In the genomic region with DNA sequence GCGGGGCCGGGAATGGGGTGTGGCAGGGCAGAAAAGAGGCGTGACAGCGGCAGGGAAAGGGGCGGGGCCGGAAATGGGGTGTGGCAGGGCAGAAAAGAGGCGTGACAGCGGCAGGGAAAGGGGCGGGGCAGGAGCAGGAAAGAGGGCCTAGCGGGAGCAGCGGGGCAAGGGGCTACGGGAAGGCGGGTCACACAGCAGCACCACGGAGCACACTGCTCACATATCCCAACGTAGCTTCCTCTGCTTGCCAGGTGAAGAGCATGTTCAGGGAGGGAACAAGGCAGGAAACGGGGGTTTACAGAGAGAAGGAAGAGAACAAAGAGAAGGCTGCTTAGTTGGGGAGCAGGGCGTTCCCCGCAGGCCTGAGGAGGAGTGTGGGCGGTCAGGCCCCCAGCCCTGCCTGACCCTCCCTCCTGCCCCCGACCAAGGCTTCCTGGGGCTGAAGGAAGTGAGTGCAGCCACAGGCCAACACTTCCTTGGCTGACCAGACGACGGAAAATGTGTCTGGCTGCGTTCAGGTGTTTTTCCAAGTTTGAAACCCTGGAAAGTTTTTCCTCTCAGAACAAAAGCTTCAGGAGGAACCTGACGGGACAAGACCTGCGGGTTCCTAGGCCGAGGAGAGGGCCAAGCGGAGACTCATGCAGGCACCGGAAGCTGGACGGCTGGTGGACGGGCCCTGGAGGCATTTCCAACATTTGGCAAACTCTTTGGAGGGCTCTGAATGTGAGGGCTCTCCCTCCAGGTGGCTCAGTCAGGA, we compare ENCODE assay signal across 8 cellular contexts. TPM values are rescaled to one million over a fixed set of nuclear protein-coding genes. Genes with fewer than 3 reads are reported as not detected.
A peak's percentile ranks its signal among the peaks of the same experiment; 100 is the strongest.
DNase-seq lines count a peak whose midpoint lies in the region; ATAC-seq and TF ChIP-seq lines count a peak whose summit lies in the region.

No MANE protein-coding gene starts in this region.

- no peaks in the 10 kb centered on the region for H3K9me2 ChIP-seq in HCT116 (ENCODE audit: insufficient read depth)

- peaks cover 15% of the 10 kb centered on the region for H3K4me1 Mint-ChIP-seq in activated CD4-positive, alpha-beta T cell treated with anti-CD3 and anti-CD28 coated beads, Interleukin-2, amount 10 ng/mL, durations not matched to agents 24 days and 14 days
- H3K4me1 Mint-ChIP-seq in glutamatergic neuron (ENCODE audit: low read depth, unreplicated experiment): peaks cover 9% of the 10 kb centered on the region
- peaks cover 34% of the 10 kb centered on the region for H3K4me1 Mint-ChIP-seq in stimulated activated effector memory CD8-positive, alpha-beta T cell treated with anti-CD3 and anti-CD28 coated beads, Interleukin-12 subunit alpha, Interleukin-12 subunit beta, amount 100 ng/mL, for 72 hours

- ATAC-seq in HCT116 (0 out of 2 replicates have a peak, but pooled peaks have one; percentile 14), HG03280 (IDR thresholded peaks at IDR 0.05; ENCODE audit: unreplicated experiment) (no peak), HG03108 (IDR thresholded peaks at IDR 0.05; ENCODE audit: unreplicated experiment) (no peak), GM21717 (IDR thresholded peaks at IDR 0.05; ENCODE audit: unreplicated experiment) (no peak)
- no peak for ATAC-seq in stimulated activated effector memory CD8-positive, alpha-beta T cell treated with anti-CD3 and anti-CD28 coated beads, Interleukin-12 subunit alpha, Interleukin-12 subunit beta, amount 100 ng/mL, for 72 hours

- DNase-seq in A673 (ENCODE audit: low spot score): peak; percentile 33
- no peak for DNase-seq in HCT116 (ENCODE audit: low read depth, low spot score)
- peak; percentile 88 for DNase-seq in activated CD4-positive, alpha-beta T cell treated with anti-CD3 and anti-CD28 coated beads, Interleukin-2, amount 10 ng/mL, durations not matched to agents 24 days and 14 days
- DNase-seq in glutamatergic neuron: peak; percentile 82
- peak in 1 of 2 donors; percentile 72 for DNase-seq in stimulated activated effector memory CD8-positive, alpha-beta T cell treated with anti-CD3 and anti-CD28 coated beads, Interleukin-12 subunit alpha, Interleukin-12 subunit beta, amount 100 ng/mL, for 72 hours (ENCODE audit: low spot score in 2 of 2)

- POLR2A ChIA-PET in A673 (lab: Charles Lee; ENCODE audit: low non-redundant PET): no interaction called here
- POLR2A ChIA-PET in HCT116 (lab: Charles Lee): no interaction called here

- no peaks in the 10 kb centered on the region for H3K27me3 Mint-ChIP-seq in activated CD4-positive, alpha-beta T cell treated with anti-CD3 and anti-CD28 coated beads, Interleukin-2, amount 10 ng/mL, durations not matched to agents 24 days and 14 days
- H3K27me3 Mint-ChIP-seq in glutamatergic neuron (ENCODE audit: unreplicated experiment): peaks cover 16% of the 10 kb centered on the region

- H3K27me3 ChIP-seq in A673 (replicated peaks; ENCODE audit: insufficient read depth, low read depth, low read length, poor library complexity): no peaks in the 10 kb centered on the region
- H3K27me3 ChIP-seq in HCT116 (ENCODE audit: insufficient read depth, low read length): no peaks in the 10 kb centered on the region

- BruUV-seq in A673 (replicated peaks; lab: Mats Ljungman, UMichigan): no TSS peak
- no TSS peak for BruUV-seq in HCT116 (replicated peaks; lab: Mats Ljungman, UMichigan)

- H3K27ac Mint-ChIP-seq in activated CD4-positive, alpha-beta T cell treated with anti-CD3 and anti-CD28 coated beads, Interleukin-2, amount 10 ng/mL, durations not matched to agents 24 days and 14 days: peak overlapping the region; percentile 77
- H3K27ac Mint-ChIP-seq in glutamatergic neuron (ENCODE audit: unreplicated experiment): peak overlapping the region; percentile 68
- peak overlapping the region; percentile 85 for H3K27ac Mint-ChIP-seq in stimulated activated effector memory CD8-positive, alpha-beta T cell treated with anti-CD3 and anti-CD28 coated beads, Interleukin-12 subunit alpha, Interleukin-12 subunit beta, amount 100 ng/mL, for 72 hours

- H3K36me3 Mint-ChIP-seq in activated CD4-positive, alpha-beta T cell treated with anti-CD3 and anti-CD28 coated beads, Interleukin-2, amount 10 ng/mL, durations not matched to agents 24 days and 14 days (ENCODE audit: low read depth): peaks cover 26% of the 10 kb centered on the region
- no peaks in the 10 kb centered on the region for H3K36me3 Mint-ChIP-seq in glutamatergic neuron (ENCODE audit: unreplicated experiment)
- peaks cover 71% of the 10 kb centered on the region for H3K36me3 Mint-ChIP-seq in stimulated activated effector memory CD8-positive, alpha-beta T cell treated with anti-CD3 and anti-CD28 coated beads, Interleukin-12 subunit alpha, Interleukin-12 subunit beta, amount 100 ng/mL, for 72 hours

- H3K4me2 ChIP-seq in HCT116 (ENCODE audit: low read length): no peak overlapping the region

- no peaks in the 10 kb centered on the region for H3K9me3 Mint-ChIP-seq in activated CD4-positive, alpha-beta T cell treated with anti-CD3 and anti-CD28 coated beads, Interleukin-2, amount 10 ng/mL, durations not matched to agents 24 days and 14 days
- no peaks in the 10 kb centered on the region for H3K9me3 Mint-ChIP-seq in glutamatergic neuron (ENCODE audit: unreplicated experiment)
- H3K9me3 Mint-ChIP-seq in stimulated activated effector memory CD8-positive, alpha-beta T cell treated with anti-CD3 and anti-CD28 coated beads, Interleukin-12 subunit alpha, Interleukin-12 subunit beta, amount 100 ng/mL, for 72 hours: no peaks in the 10 kb centered on the region

- RAD21 ChIA-PET in HCT116 (lab: Charles Lee; ENCODE audit: low non-redundant PET in 1 of 2, low total read pairs in 2 of 2, uncharacterized antibody in 2 of 2, unreplicated experiment in 2 of 2): no interaction called here

- peaks cover 30% of the 10 kb centered on the region for H3K79me2 ChIP-seq in HCT116 (ENCODE audit: insufficient read depth, low read length)

- H3K4me1 ChIP-seq in A673 (ENCODE audit: insufficient read depth, low read length, poor library complexity, severe bottlenecking) (no peaks in the 10 kb centered on the region), HCT116 (ENCODE audit: control insufficient read depth in 1 of 2, insufficient read depth in 2 of 2, low read length in 2 of 2) (peaks cover 3 to 13% of the 10 kb centered on the region in 2 experiments; a peak in 2 of 4 replicates)

- no peak overlapping the region for H3K27ac ChIP-seq in A673 (ENCODE audit: low read depth, low read length, poor library complexity, severe bottlenecking)
- H3K27ac ChIP-seq in HCT116 (ENCODE audit: low read depth, low read length): peak overlapping the region; percentile 41

- no peaks in the 10 kb centered on the region for H3K9me3 ChIP-seq in A673 (ENCODE audit: low read depth, low read length, poor library complexity, severe bottlenecking)
- no peaks in the 10 kb centered on the region for H3K9me3 ChIP-seq in HCT116 (ENCODE audit: control insufficient read depth in 1 of 2, insufficient read depth in 1 of 2, low read depth in 1 of 2, low read length in 2 of 2)

- H2AFZ ChIP-seq in HCT116 (ENCODE audit: low read depth, low read length, poor library complexity, severe bottlenecking): no peak overlapping the region

- CTCF ChIA-PET in A673 (lab: Charles Lee): no interaction called here
- CTCF ChIA-PET in HCT116 (lab: Charles Lee): interaction anchor here (0.7 kb wide), 1 partner anchor 405 kb away, joined by 3 read pairs; no protein-coding TSS in a partner anchor

- H4K20me1 ChIP-seq in HCT116 (ENCODE audit: insufficient read depth): no peaks in the 10 kb centered on the region; the same call in 1 of the 2 replicates

- TF ChIP-seq CTCF in A673 (conservative IDR thresholded peaks at IDR 0.05; ENCODE audit: low read depth, low read length): no peak
- no peak for TF ChIP-seq CTCF in HCT116 (IDR thresholded peaks at IDR 0.05 in 2 of 3, conservative IDR thresholded peaks at IDR 0.05 in 1 of 3; ENCODE audit: borderline replicate concordance in 1 of 3, insufficient read depth in 1 of 3, low read depth in 2 of 3, low read length in 2 of 3)
- TF ChIP-seq CTCF in glutamatergic neuron (IDR thresholded peaks at IDR 0.05; ENCODE audit: partially characterized antibody, unreplicated experiment): no peak

- TF ChIP-seq RAD21 in HCT116 (IDR thresholded peaks at IDR 0.05; ENCODE audit: low read depth): no peak

- no peak for TF ChIP-seq POLR2A in HCT116 (IDR thresholded peaks at IDR 0.05; ENCODE audit: borderline replicate concordance, extremely low read depth, insufficient read depth, insufficient read length)

- H3K9ac ChIP-seq in HCT116 (ENCODE audit: low read length): no peak overlapping the region

- H3K36me3 ChIP-seq in A673 (ENCODE audit: insufficient read depth, low read length, poor library complexity, severe bottlenecking) (peaks cover 41% of the 10 kb centered on the region), HCT116 (ENCODE audit: control insufficient read depth in 1 of 2, insufficient read depth in 2 of 2, low read length in 2 of 2) (peaks cover 16 to 41% of the 10 kb centered on the region in 2 experiments; a peak in 3 of 4 replicates)

- H3K4me3 Mint-ChIP-seq in activated CD4-positive, alpha-beta T cell treated with anti-CD3 and anti-CD28 coated beads, Interleukin-2, amount 10 ng/mL, durations not matched to agents 24 days and 14 days: peak overlapping the region; percentile 52
- no peak overlapping the region for H3K4me3 Mint-ChIP-seq in glutamatergic neuron (ENCODE audit: unreplicated experiment)
- H3K4me3 Mint-ChIP-seq in stimulated activated effector memory CD8-positive, alpha-beta T cell treated with anti-CD3 and anti-CD28 coated beads, Interleukin-12 subunit alpha, Interleukin-12 subunit beta, amount 100 ng/mL, for 72 hours: no peak overlapping the region

- intact Hi-C loops in A673 (cut with micrococcal nuclease; ENCODE audit: unreplicated experiment) (no loop called here), HCT116 (cut with micrococcal nuclease) (no loop called here)
- intact Hi-C loops in activated CD4-positive, alpha-beta T cell treated with anti-CD3 and anti-CD28 coated beads, Interleukin-2, amount 10 ng/mL, durations not matched to agents 24 days and 14 days (cut with micrococcal nuclease): no loop called here

- H3K4me3 ChIP-seq in A673 (ENCODE audit: low read depth, low read length, poor library complexity, severe bottlenecking): no peak overlapping the region
- no peak overlapping the region for H3K4me3 ChIP-seq in HCT116 (replicated peaks in 1 of 2; ENCODE audit: low read depth in 1 of 2, low read length in 2 of 2)

RNA-seq across cellular contexts. Expression of gene UCKL1, which starts 13.8 kb away (rescaled TPM):
- total RNA-seq in A673 (2021) (48.1 and 53.3 TPM in 2 replicates), HCT116 (2021; ENCODE audit: unreplicated experiment) (54.2 TPM), glutamatergic neuron (ENCODE audit: unreplicated experiment) (130 TPM)
- polyA plus RNA-seq in HCT116 (2012): 67.3 and 79.7 TPM in 2 replicates
- 48.1 and 49.5 TPM in 2 replicates for total RNA-seq in activated CD4-positive, alpha-beta T cell treated with anti-CD3 and anti-CD28 coated beads, Interleukin-2, amount 10 ng/mL, durations not matched to agents 24 days and 14 days

RNA-seq across cellular contexts. Expression of gene ZNF512B, which starts 27.3 kb away (rescaled TPM):
- total RNA-seq in A673 (2021) (28.9 and 30.8 TPM in 2 replicates), HCT116 (2021; ENCODE audit: unreplicated experiment) (10.3 TPM), glutamatergic neuron (ENCODE audit: unreplicated experiment) (32.2 TPM)
- 5.6 and 6.2 TPM in 2 replicates for polyA plus RNA-seq in HCT116 (2012)
- total RNA-seq in activated CD4-positive, alpha-beta T cell treated with anti-CD3 and anti-CD28 coated beads, Interleukin-2, amount 10 ng/mL, durations not matched to agents 24 days and 14 days: 26.0 and 26.9 TPM in 2 replicates

RNA-seq across cellular contexts. Expression of gene SAMD10, which starts 37.0 kb away (rescaled TPM):
- total RNA-seq in A673 (2021): 6.3 and 7.2 TPM in 2 replicates
- total RNA-seq in HCT116 (2021; ENCODE audit: unreplicated experiment): 4.2 TPM
- 3.1 and 3.9 TPM in 2 replicates for polyA plus RNA-seq in HCT116 (2012)
- 34.4 and 37.5 TPM in 2 replicates for total RNA-seq in activated CD4-positive, alpha-beta T cell treated with anti-CD3 and anti-CD28 coated beads, Interleukin-2, amount 10 ng/mL, durations not matched to agents 24 days and 14 days
- total RNA-seq in glutamatergic neuron (ENCODE audit: unreplicated experiment): 3.1 TPM

RNA-seq across cellular contexts. Expression of gene PRPF6, which starts 38.5 kb away (rescaled TPM):
- total RNA-seq in A673 (2021) (86.3 and 93.2 TPM in 2 replicates), HCT116 (2021; ENCODE audit: unreplicated experiment) (74.9 TPM), glutamatergic neuron (ENCODE audit: unreplicated experiment) (60.9 TPM)
- 70.4 and 75.7 TPM in 2 replicates for polyA plus RNA-seq in HCT116 (2012)
- total RNA-seq in activated CD4-positive, alpha-beta T cell treated with anti-CD3 and anti-CD28 coated beads, Interleukin-2, amount 10 ng/mL, durations not matched to agents 24 days and 14 days: 79.5 and 81.3 TPM in 2 replicates

RNA-seq across cellular contexts. Expression of gene DNAJC5, which starts 47.5 kb away (rescaled TPM):
- total RNA-seq in A673 (2021) (43.6 and 44.9 TPM in 2 replicates), HCT116 (2021; ENCODE audit: unreplicated experiment) (38.3 TPM), glutamatergic neuron (ENCODE audit: unreplicated experiment) (57.9 TPM)
- 27.0 and 27.6 TPM in 2 replicates for polyA plus RNA-seq in HCT116 (2012)
- 42.3 and 43.1 TPM in 2 replicates for total RNA-seq in activated CD4-positive, alpha-beta T cell treated with anti-CD3 and anti-CD28 coated beads, Interleukin-2, amount 10 ng/mL, durations not matched to agents 24 days and 14 days
